Comparison of ENCODE assay signal across 21 cellular contexts in the genomic region with DNA sequence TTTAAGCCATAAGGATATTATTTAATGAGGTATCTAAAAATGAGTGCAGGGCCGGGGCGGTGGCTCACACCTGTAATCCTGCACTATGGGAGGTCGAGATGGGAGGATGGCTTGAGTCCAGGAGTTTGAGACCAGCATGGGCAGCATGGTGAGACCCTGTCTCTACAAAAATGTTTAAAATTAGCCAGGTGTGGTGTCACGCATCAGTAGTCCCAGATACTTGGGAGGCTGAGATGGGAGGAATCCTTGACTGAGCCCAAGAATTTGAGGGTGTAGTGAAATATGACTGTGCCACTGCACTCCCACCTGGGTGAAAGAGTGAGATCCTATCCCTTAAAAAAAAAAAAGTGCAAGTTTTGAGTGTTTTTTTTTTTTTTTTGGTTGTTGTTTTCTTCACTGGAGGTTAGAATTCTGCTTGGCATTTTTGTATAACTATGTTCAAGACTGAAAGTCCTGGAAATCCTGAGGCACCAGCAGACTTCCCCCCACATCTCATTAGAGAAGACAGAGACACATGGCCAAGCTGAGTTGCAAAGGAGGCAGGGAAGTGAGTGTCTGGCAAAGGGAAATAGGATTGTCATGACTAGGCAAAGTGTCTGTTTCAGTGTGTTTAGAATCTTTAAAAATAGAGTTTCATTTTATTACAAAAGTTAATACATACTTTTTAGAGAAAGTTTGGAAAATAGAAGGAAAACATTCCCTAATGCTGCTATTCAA. TPM values are rescaled to one million over a fixed set of nuclear protein-coding genes. Genes with fewer than 3 reads are reported as not detected.
DNase-seq lines count a peak whose midpoint lies in the region; ATAC-seq and TF ChIP-seq lines count a peak whose summit lies in the region.
"Had no signal": no experiment of that assay in that cellular context is flagged by ENCODE, and none has a peak within 500 bp of the region (broad histone marks: within the 10 kb centered on the region; RNA-seq: fewer than 3 reads in every experiment).

No MANE protein-coding gene starts in this region.

- no peaks in the 10 kb centered on the region for H3K9me1 ChIP-seq in IMR-90 (ENCODE audit: insufficient read depth, low read length)

- no peak overlapping the region for H3K18ac ChIP-seq in IMR-90 (ENCODE audit: low read depth, low read length)

- H3K27me3 Mint-ChIP-seq in nephron progenitor cell (ENCODE audit: low read depth, poor library complexity): peaks cover 9% of the 10 kb centered on the region
- H3K27me3 Mint-ChIP-seq in activated CD4-positive, alpha-beta memory T cell treated with anti-CD3 and anti-CD28 coated beads for 36 hours: no peaks in the 10 kb centered on the region
- H3K27me3 Mint-ChIP-seq: CD4-positive, alpha-beta memory T cell had no signal

- TF ChIP-seq POLR2A in IMR-90 (IDR thresholded peaks at IDR 0.05; ENCODE audit: low read depth, low read length) (no peak), esophagus muscularis mucosa (IDR thresholded peaks at IDR 0.05; ENCODE audit: low read depth) (no peak)

- H3K4me3 Mint-ChIP-seq in nephron progenitor cell: no peak overlapping the region
- no peak overlapping the region for H3K4me3 Mint-ChIP-seq in activated CD4-positive, alpha-beta memory T cell treated with anti-CD3 and anti-CD28 coated beads for 36 hours
- H3K4me3 Mint-ChIP-seq: CD14-positive monocyte; CD4-positive, alpha-beta memory T cell; HFFc6 had no signal

- 0 out of 2 replicates have a peak overlapping the region, but pooled peaks have one; percentile 37 for H3K14ac ChIP-seq in IMR-90 (replicated peaks; ENCODE audit: low read depth, low read length)

- no peak overlapping the region for H3K23ac ChIP-seq in IMR-90 (ENCODE audit: low read depth, low read length)

- no peak overlapping the region for H3K4ac ChIP-seq in IMR-90 (ENCODE audit: low read depth, low read length)

- no TSS peak for BruUV-seq in IMR-90 (replicated peaks; lab: Mats Ljungman, UMichigan)

- dilution Hi-C loops in IMR-90 (cut with HindIII; ENCODE audit: low sequenced_read_pairs, unreplicated experiment): no loop called here

- no peak overlapping the region for H2BK120ac ChIP-seq in IMR-90 (ENCODE audit: low read depth, low read length)

- DNase-seq in AG10803 (ENCODE audit: low read depth): peak; percentile 34
- no peak for DNase-seq in IMR-90
- DNase-seq in esophagus muscularis mucosa (ENCODE audit: extremely low spot score): peak; percentile 37
- DNase-seq in nephron progenitor cell: no peak
- no peak for DNase-seq in NCI-H1694 (lab: John Stamatoyannopoulos, UW)
- DNase-seq in activated CD4-positive, alpha-beta memory T cell treated with anti-CD3 and anti-CD28 coated beads for 36 hours: no peak
- no peak for DNase-seq in T-helper 9 cell
- DNase-seq: 8988T; AML-193; CD4-positive, alpha-beta memory T cell; DMS153; DMS79; GF-D8; GOT3; H7; HFFc6 had no signal

- H2BK20ac ChIP-seq in IMR-90 (ENCODE audit: low read depth, low read length): no peak overlapping the region

- no peak overlapping the region for H3K4me3 ChIP-seq in AG10803 (ENCODE audit: low read length)
- H3K4me3 ChIP-seq in IMR-90 (ENCODE audit: insufficient read depth, low read depth, low read length): no peak overlapping the region
- H3K4me3 ChIP-seq in esophagus muscularis mucosa: no peak overlapping the region
- H3K4me3 ChIP-seq: BLaER1, K562 had no signal

- H3K36me3 ChIP-seq in IMR-90 (ENCODE audit: control insufficient read depth, insufficient read depth, low read length): no peaks in the 10 kb centered on the region
- H3K36me3 ChIP-seq in esophagus muscularis mucosa: no peaks in the 10 kb centered on the region
- H3K36me3 ChIP-seq: BLaER1 had no signal

- no peak overlapping the region for H2AK9ac ChIP-seq in IMR-90 (replicated peaks; ENCODE audit: low read depth, low read length, poor library complexity)

- POLR2A ChIA-PET in IMR-90 (lab: Charles Lee; ENCODE audit: unreplicated experiment): no interaction called here
- POLR2A ChIA-PET in activated CD4-positive, alpha-beta memory T cell treated with anti-CD3 and anti-CD28 coated beads for 36 hours (lab: Charles Lee): no interaction called here

- peaks cover 19% of the 10 kb centered on the region for H3K9me3 Mint-ChIP-seq in nephron progenitor cell
- H3K9me3 Mint-ChIP-seq in activated CD4-positive, alpha-beta memory T cell treated with anti-CD3 and anti-CD28 coated beads for 36 hours: no peaks in the 10 kb centered on the region
- H3K9me3 Mint-ChIP-seq: HFFc6 had no signal

- H3K27ac ChIP-seq in IMR-90 (ENCODE audit: insufficient read depth, low read length) (no peak overlapping the region), esophagus muscularis mucosa (replicated peaks in 1 of 4) (no peak overlapping the region)
- H3K27ac ChIP-seq: BLaER1 had no signal

- CTCF ChIA-PET in IMR-90 (lab: Yijun Ruan, JAX): no interaction called here
- CTCF ChIA-PET in activated CD4-positive, alpha-beta memory T cell treated with anti-CD3 and anti-CD28 coated beads for 36 hours (lab: Charles Lee): no interaction called here

- H3K9me3 ChIP-seq in IMR-90 (ENCODE audit: control insufficient read depth, insufficient read depth, low read length) (no peaks in the 10 kb centered on the region), esophagus muscularis mucosa (no peaks in the 10 kb centered on the region)
- H3K9me3 ChIP-seq: BLaER1 had no signal

- TF ChIP-seq RAD21 in IMR-90 (IDR thresholded peaks at IDR 0.05; ENCODE audit: low read length): no peak

- peak overlapping the region; percentile 66 for H3K27ac Mint-ChIP-seq in nephron progenitor cell
- no peak overlapping the region for H3K27ac Mint-ChIP-seq in activated CD4-positive, alpha-beta memory T cell treated with anti-CD3 and anti-CD28 coated beads for 36 hours
- H3K27ac Mint-ChIP-seq: CD4-positive, alpha-beta memory T cell; HFFc6 had no signal

- no peak overlapping the region for H3K56ac ChIP-seq in IMR-90 (ENCODE audit: extremely low read depth, insufficient read depth, low read length)

- H4K8ac ChIP-seq in IMR-90 (ENCODE audit: low read depth in 2 of 2, low read length in 2 of 2): no peak overlapping the region

- no peak for TF ChIP-seq CTCF in AG10803 (conservative IDR thresholded peaks at IDR 0.05; ENCODE audit: low read length)
- TF ChIP-seq CTCF in IMR-90 (conservative IDR thresholded peaks at IDR 0.05; ENCODE audit: low read depth, low read length): no peak
- no peak for TF ChIP-seq CTCF in esophagus muscularis mucosa (IDR thresholded peaks at IDR 0.05)
- TF ChIP-seq CTCF in nephron progenitor cell (IDR thresholded peaks at IDR 0.05): no peak

- in situ Hi-C loops in IMR-90 (cut with MboI; ENCODE audit: low sequenced_read_pairs): no loop called here

- ATAC-seq in IMR-90 (ENCODE audit: low read depth) (no peak), GM19035 (IDR thresholded peaks at IDR 0.05; ENCODE audit: unreplicated experiment) (no peak)
- ATAC-seq: HCT116, K562 had no signal

- H3K79me1 ChIP-seq in IMR-90 (ENCODE audit: low read depth in 1 of 2, low read length in 2 of 2): no peaks in the 10 kb centered on the region

- no peak overlapping the region for H3K9ac ChIP-seq in IMR-90 (ENCODE audit: low read depth, low read length)
- H3K9ac ChIP-seq: BLaER1 had no signal

- no peak overlapping the region for H4K5ac ChIP-seq in IMR-90 (ENCODE audit: low read depth, low read length)

- H2BK15ac ChIP-seq in IMR-90 (ENCODE audit: low read depth, low read length): no peak overlapping the region

- peaks cover 9% of the 10 kb centered on the region for H3K4me1 Mint-ChIP-seq in nephron progenitor cell
- H3K4me1 Mint-ChIP-seq in activated CD4-positive, alpha-beta memory T cell treated with anti-CD3 and anti-CD28 coated beads for 36 hours (ENCODE audit: low read depth): no peaks in the 10 kb centered on the region

- TF ChIP-seq EP300 in esophagus muscularis mucosa (IDR thresholded peaks at IDR 0.05): no peak

- H3K4me2 ChIP-seq in IMR-90 (ENCODE audit: low read depth, low read length): no peak overlapping the region
- H3K4me2 ChIP-seq: BLaER1 had no signal

- 0 out of 2 replicates have a peak overlapping the region, but pooled peaks have one; percentile 18 for H2AK5ac ChIP-seq in IMR-90 (ENCODE audit: low read depth, low read length)

- H3K27me3 ChIP-seq in IMR-90 (ENCODE audit: control insufficient read depth, insufficient read depth, low read length) (no peaks in the 10 kb centered on the region), esophagus muscularis mucosa (no peaks in the 10 kb centered on the region)
- H3K27me3 ChIP-seq: BLaER1 had no signal

- no peak overlapping the region for H4K91ac ChIP-seq in IMR-90 (ENCODE audit: insufficient read depth, low read depth, low read length)

- no peak overlapping the region for H2AFZ ChIP-seq in IMR-90 (replicated peaks; ENCODE audit: low read length, poor library complexity)

- peaks cover 15% of the 10 kb centered on the region for H3K36me3 Mint-ChIP-seq in nephron progenitor cell (ENCODE audit: low read depth)
- H3K36me3 Mint-ChIP-seq in activated CD4-positive, alpha-beta memory T cell treated with anti-CD3 and anti-CD28 coated beads for 36 hours: peaks cover 2% of the 10 kb centered on the region
- H3K36me3 Mint-ChIP-seq: CD14-positive monocyte had no signal

- intact Hi-C loops in IMR-90 (cut with micrococcal nuclease): no loop called here
- intact Hi-C loops in esophagus muscularis mucosa (cut with DNase I): no loop called here
- intact Hi-C loops in activated CD4-positive, alpha-beta memory T cell treated with anti-CD3 and anti-CD28 coated beads for 36 hours (cut with micrococcal nuclease): no loop called here

- H3K4me1 ChIP-seq in IMR-90 (ENCODE audit: control insufficient read depth, insufficient read depth, low read length) (no peaks in the 10 kb centered on the region), esophagus muscularis mucosa (no peaks in the 10 kb centered on the region)
- H3K4me1 ChIP-seq: BLaER1 had no signal

- H2BK5ac ChIP-seq in IMR-90 (ENCODE audit: low read depth, low read length, poor library complexity, severe bottlenecking): no peak overlapping the region

- WGBS in IMR-90 (ENCODE audit: extremely low coverage in 2 of 2, insufficient read length in 1 of 2), 2 experiments: 69% methylated on average over 3 of the region's 4 CpGs; no CpG with 5 or more reads in 1 of the 2 experiments
- 96% methylated on average over 4 of the region's 4 CpGs for WGBS in esophagus muscularis mucosa

- no peaks in the 10 kb centered on the region for H4K20me1 ChIP-seq in IMR-90 (ENCODE audit: insufficient read depth, low read length)
- H4K20me1 ChIP-seq: BLaER1 had no signal

TF ChIP-seq in IMR-90, 13 proteins besides CTCF, POLR2A, EP300 and RAD21 (continues in another document):
- TF ChIP-seq FOS (IDR thresholded peaks at IDR 0.05; ENCODE audit: low read depth, low read length): no peak
- no peak for TF ChIP-seq RCOR1 (IDR thresholded peaks at IDR 0.05; ENCODE audit: insufficient replicate concordance, low read length)
- TF ChIP-seq RFX5 (IDR thresholded peaks at IDR 0.05; ENCODE audit: low read depth, low read length): no peak
- no peak for TF ChIP-seq CHD1 (IDR thresholded peaks at IDR 0.05; ENCODE audit: low read depth, low read length)

RNA-seq across cellular contexts. Expression of gene DUSP6, which starts 53.5 kb away (rescaled TPM):
- 70.1 and 78.6 TPM in 2 replicates for total RNA-seq in IMR-90 (2012; rRNA removed)
- 38.5 and 59.0 TPM in 2 replicates for polyA plus RNA-seq in IMR-90 (2012; rRNA removed)
- polyA plus RNA-seq in IMR-90 (2012; cell fraction: cytosol; rRNA removed): 16.4 and 21.0 TPM in 2 replicates
- 213 and 221 TPM in 2 replicates for polyA plus RNA-seq in IMR-90 (2012; cell fraction: nucleus; rRNA removed; ENCODE audit: low replicate concordance)
- total RNA-seq in esophagus muscularis mucosa: 100 to 1,000 TPM in 1 of 4 donors, 10 to 100 TPM in 3; 62.2 to 108 (median 77.4) TPM
- total RNA-seq in activated CD4-positive, alpha-beta memory T cell treated with anti-CD3 and anti-CD28 coated beads for 36 hours: 10 to 100 TPM; 86.7 to 87.9 TPM

Comparison
In these comparisons a context has a peak if more than half of its experiments do, and no peak if none do; other contexts are left out.
1. DNase-seq: peak in AG10803 (single experiment) and esophagus muscularis mucosa (single experiment); none in IMR-90 (single experiment), nephron progenitor cell (single experiment), NCI-H1694 (single experiment), activated CD4-positive, alpha-beta memory T cell treated with anti-CD3 and anti-CD28 coated beads for 36 hours (single experiment) and T-helper 9 cell (single experiment).